1 cellular context compared by ENCODE assay signal in genomic region chr4:88523325-88524129, GRCh38.
TF ChIP-seq lines count a peak whose summit lies in the region.

A gene with protein sequence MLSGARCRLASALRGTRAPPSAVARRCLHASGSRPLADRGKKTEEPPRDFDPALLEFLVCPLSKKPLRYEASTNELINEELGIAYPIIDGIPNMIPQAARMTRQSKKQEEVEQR (minus strand): TSS chr4:88523776. CDS start chr4:88523700, 76 bp downstream.

TF ChIP-seq in HepG2, 621 proteins besides CTCF, POLR2A, EP300 and RAD21 (continued from another document and continues in another):
- TF ChIP-seq ZNF562 (CRISPR knock-in tag; IDR thresholded peaks at IDR 0.05; ENCODE audit: borderline replicate concordance) = 0 out of 2 replicates have a peak, but pooled peaks have one; percentile 38
- TF ChIP-seq STAG1 (CRISPR knock-in tag; IDR thresholded peaks at IDR 0.05) = no peak
- TF ChIP-seq ELF4 (CRISPR knock-in tag; IDR thresholded peaks at IDR 0.05; ENCODE audit: borderline replicate concordance) = no peak
- no peak for TF ChIP-seq MAFK (conservative IDR thresholded peaks at IDR 0.05 in 1 of 2, IDR thresholded peaks at IDR 0.05 in 1 of 2; ENCODE audit: low read length in 2 of 2)
- TF ChIP-seq THRA (CRISPR knock-in tag; IDR thresholded peaks at IDR 0.05; ENCODE audit: borderline replicate concordance) = peak; percentile 75
- TF ChIP-seq, protein P1, sequence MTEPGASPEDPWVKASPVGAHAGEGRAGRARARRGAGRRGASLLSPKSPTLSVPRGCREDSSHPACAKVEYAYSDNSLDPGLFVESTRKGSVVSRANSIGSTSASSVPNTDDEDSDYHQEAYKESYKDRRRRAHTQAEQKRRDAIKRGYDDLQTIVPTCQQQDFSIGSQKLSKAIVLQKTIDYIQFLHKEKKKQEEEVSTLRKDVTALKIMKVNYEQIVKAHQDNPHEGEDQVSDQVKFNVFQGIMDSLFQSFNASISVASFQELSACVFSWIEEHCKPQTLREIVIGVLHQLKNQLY (CRISPR knock-in tag; IDR thresholded peaks at IDR 0.05) = peak; percentile 61; the same call in 1 of the 2 replicates
- TF ChIP-seq AKAP8 (CRISPR knock-in tag; IDR thresholded peaks at IDR 0.05) = no peak
- peak; percentile 84; the same call in 1 of the 2 replicates for TF ChIP-seq ZNF34 (CRISPR knock-in tag; IDR thresholded peaks at IDR 0.05; ENCODE audit: borderline replicate concordance)
- TF ChIP-seq, protein P2, sequence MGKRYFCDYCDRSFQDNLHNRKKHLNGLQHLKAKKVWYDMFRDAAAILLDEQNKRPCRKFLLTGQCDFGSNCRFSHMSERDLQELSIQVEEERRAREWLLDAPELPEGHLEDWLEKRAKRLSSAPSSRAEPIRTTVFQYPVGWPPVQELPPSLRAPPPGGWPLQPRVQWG (CRISPR knock-in tag; IDR thresholded peaks at IDR 0.05; ENCODE audit: borderline replicate concordance, low read depth) = no peak
- TF ChIP-seq SKIL (CRISPR knock-in tag; IDR thresholded peaks at IDR 0.05; ENCODE audit: borderline replicate concordance) = no peak; the same call in 1 of the 2 replicates
- peak; percentile 84 for TF ChIP-seq AGO2 (optimal IDR thresholded peaks at IDR 0.05; ENCODE audit: low read depth, low read length)
- TF ChIP-seq HDAC1 (CRISPR knock-in tag; IDR thresholded peaks at IDR 0.05) = peak; percentile 92
- TF ChIP-seq MED13 (CRISPR knock-in tag; IDR thresholded peaks at IDR 0.05) = peak; percentile 46; the same call in 1 of the 2 replicates
- TF ChIP-seq ZNF589 (CRISPR knock-in tag; conservative IDR thresholded peaks at IDR 0.05) = peak; percentile 99
- no peak; the same call in 1 of the 2 replicates for TF ChIP-seq ZNF644 (CRISPR knock-in tag; IDR thresholded peaks at IDR 0.05; ENCODE audit: low read depth)
- TF ChIP-seq TEAD2 (CRISPR knock-in tag; IDR thresholded peaks at IDR 0.05) = no peak; the same call in 1 of the 2 replicates
- TF ChIP-seq MTF1 (CRISPR knock-in tag; IDR thresholded peaks at IDR 0.05) = peak; percentile 24; the same call in 1 of the 2 replicates
- TF ChIP-seq GATAD2A (CRISPR knock-in tag; IDR thresholded peaks at IDR 0.05) = peak; percentile 60
- peak; percentile 85 for TF ChIP-seq NRL (CRISPR knock-in tag; IDR thresholded peaks at IDR 0.05; ENCODE audit: borderline replicate concordance)
- TF ChIP-seq YEATS2 (CRISPR knock-in tag; IDR thresholded peaks at IDR 0.05; ENCODE audit: borderline replicate concordance) = peak; percentile 92
- TF ChIP-seq ZNF383 (CRISPR knock-in tag; IDR thresholded peaks at IDR 0.05; ENCODE audit: borderline replicate concordance) = no peak
- TF ChIP-seq ZFP37 (CRISPR knock-in tag; IDR thresholded peaks at IDR 0.05; ENCODE audit: borderline replicate concordance) = no peak
- peak; percentile 68; the same call in 1 of the 2 replicates for TF ChIP-seq ZNF441 (CRISPR knock-in tag; IDR thresholded peaks at IDR 0.05; ENCODE audit: borderline replicate concordance)
- no peak for TF ChIP-seq MNT (IDR thresholded peaks at IDR 0.05)
- TF ChIP-seq ZNF430 (CRISPR knock-in tag; IDR thresholded peaks at IDR 0.05) = peak; percentile 66; the same call in 1 of the 2 replicates
- TF ChIP-seq FOXA3 (CRISPR knock-in tag; IDR thresholded peaks at IDR 0.05) = peak; percentile 71
- TF ChIP-seq MTA3 (CRISPR knock-in tag; IDR thresholded peaks at IDR 0.05) = no peak
- TF ChIP-seq, protein P3, sequence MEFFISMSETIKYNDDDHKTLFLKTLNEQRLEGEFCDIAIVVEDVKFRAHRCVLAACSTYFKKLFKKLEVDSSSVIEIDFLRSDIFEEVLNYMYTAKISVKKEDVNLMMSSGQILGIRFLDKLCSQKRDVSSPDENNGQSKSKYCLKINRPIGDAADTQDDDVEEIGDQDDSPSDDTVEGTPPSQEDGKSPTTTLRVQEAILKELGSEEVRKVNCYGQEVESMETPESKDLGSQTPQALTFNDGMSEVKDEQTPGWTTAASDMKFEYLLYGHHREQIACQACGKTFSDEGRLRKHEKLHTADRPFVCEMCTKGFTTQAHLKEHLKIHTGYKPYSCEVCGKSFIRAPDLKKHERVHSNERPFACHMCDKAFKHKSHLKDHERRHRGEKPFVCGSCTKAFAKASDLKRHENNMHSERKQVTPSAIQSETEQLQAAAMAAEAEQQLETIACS (CRISPR knock-in tag; IDR thresholded peaks at IDR 0.05) = peak; percentile 81
- TF ChIP-seq SP5 (CRISPR knock-in tag; IDR thresholded peaks at IDR 0.05; ENCODE audit: borderline replicate concordance, low read depth) = peak; percentile 88
- no peak for TF ChIP-seq ZNF354B (CRISPR knock-in tag; IDR thresholded peaks at IDR 0.05)
- TF ChIP-seq GPBP1L1 (CRISPR knock-in tag; IDR thresholded peaks at IDR 0.05) = no peak
- TF ChIP-seq KAT2B (IDR thresholded peaks at IDR 0.05; ENCODE audit: borderline replicate concordance, low read depth, low read length) = no peak
- no peak for TF ChIP-seq CREB1 (IDR thresholded peaks at IDR 0.05)
- TF ChIP-seq CREB1 (CRISPR knock-in tag; IDR thresholded peaks at IDR 0.05) = no peak; the same call in 1 of the 2 replicates
- TF ChIP-seq ZNF75D (CRISPR knock-in tag; IDR thresholded peaks at IDR 0.05; ENCODE audit: borderline replicate concordance) = peak; percentile 70
- peak; percentile 52; the same call in 1 of the 2 replicates for TF ChIP-seq ATF3 (CRISPR knock-in tag; IDR thresholded peaks at IDR 0.05)
- peak; percentile 93; the same call in 1 of the 2 replicates for TF ChIP-seq ZNF451 (CRISPR knock-in tag; IDR thresholded peaks at IDR 0.05)
- no peak for TF ChIP-seq SYNCRIP (IDR thresholded peaks at IDR 0.05; ENCODE audit: insufficient read depth, low read depth, low read length)
- peak; percentile 60; the same call in 1 of the 2 replicates for TF ChIP-seq TOE1 (CRISPR knock-in tag; IDR thresholded peaks at IDR 0.05)
- no peak for TF ChIP-seq MBD4 (IDR thresholded peaks at IDR 0.05; ENCODE audit: borderline replicate concordance, low read length)
- peak; percentile 97 for TF ChIP-seq SP4 (CRISPR knock-in tag; IDR thresholded peaks at IDR 0.05)
- peak; percentile 82 for TF ChIP-seq POLR2AphosphoS5 (IDR thresholded peaks at IDR 0.05; ENCODE audit: low read depth, low read length)
- peak; percentile 100 for TF ChIP-seq ZFX (CRISPR knock-in tag; IDR thresholded peaks at IDR 0.05; ENCODE audit: low read depth)
- TF ChIP-seq, protein P4, sequence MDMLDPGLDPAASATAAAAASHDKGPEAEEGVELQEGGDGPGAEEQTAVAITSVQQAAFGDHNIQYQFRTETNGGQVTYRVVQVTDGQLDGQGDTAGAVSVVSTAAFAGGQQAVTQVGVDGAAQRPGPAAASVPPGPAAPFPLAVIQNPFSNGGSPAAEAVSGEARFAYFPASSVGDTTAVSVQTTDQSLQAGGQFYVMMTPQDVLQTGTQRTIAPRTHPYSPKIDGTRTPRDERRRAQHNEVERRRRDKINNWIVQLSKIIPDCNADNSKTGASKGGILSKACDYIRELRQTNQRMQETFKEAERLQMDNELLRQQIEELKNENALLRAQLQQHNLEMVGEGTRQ (IDR thresholded peaks at IDR 0.05; ENCODE audit: low read depth, low read length) = no peak
- TF ChIP-seq, protein P4 (CRISPR knock-in tag; IDR thresholded peaks at IDR 0.05; ENCODE audit: borderline replicate concordance) = no peak
- peak; percentile 91 for TF ChIP-seq ZNF225 (CRISPR knock-in tag; IDR thresholded peaks at IDR 0.05)
- TF ChIP-seq ZNF230 (CRISPR knock-in tag; IDR thresholded peaks at IDR 0.05) = peak; percentile 94
- peak; percentile 25; the same call in 1 of the 2 replicates for TF ChIP-seq RNF219 (CRISPR knock-in tag; IDR thresholded peaks at IDR 0.05)
- no peak for TF ChIP-seq ZKSCAN1 (IDR thresholded peaks at IDR 0.05; ENCODE audit: low read length)
- peak; percentile 97 for TF ChIP-seq KAT7 (CRISPR knock-in tag; IDR thresholded peaks at IDR 0.05; ENCODE audit: borderline replicate concordance)
- peak; percentile 84 for TF ChIP-seq NR2C2 (CRISPR knock-in tag; IDR thresholded peaks at IDR 0.05; ENCODE audit: borderline replicate concordance)
- peak; percentile 88; the same call in 1 of the 2 replicates for TF ChIP-seq ARHGAP35 (CRISPR knock-in tag; IDR thresholded peaks at IDR 0.05; ENCODE audit: borderline replicate concordance)
- TF ChIP-seq GMEB1 (CRISPR knock-in tag; IDR thresholded peaks at IDR 0.05; ENCODE audit: borderline replicate concordance) = peak; percentile 78
- TF ChIP-seq FOXC1 (CRISPR knock-in tag; IDR thresholded peaks at IDR 0.05; ENCODE audit: borderline replicate concordance) = peak; percentile 91; the same call in 1 of the 2 replicates
